3 cellular contexts compared by ENCODE assay signal in the genomic region with DNA sequence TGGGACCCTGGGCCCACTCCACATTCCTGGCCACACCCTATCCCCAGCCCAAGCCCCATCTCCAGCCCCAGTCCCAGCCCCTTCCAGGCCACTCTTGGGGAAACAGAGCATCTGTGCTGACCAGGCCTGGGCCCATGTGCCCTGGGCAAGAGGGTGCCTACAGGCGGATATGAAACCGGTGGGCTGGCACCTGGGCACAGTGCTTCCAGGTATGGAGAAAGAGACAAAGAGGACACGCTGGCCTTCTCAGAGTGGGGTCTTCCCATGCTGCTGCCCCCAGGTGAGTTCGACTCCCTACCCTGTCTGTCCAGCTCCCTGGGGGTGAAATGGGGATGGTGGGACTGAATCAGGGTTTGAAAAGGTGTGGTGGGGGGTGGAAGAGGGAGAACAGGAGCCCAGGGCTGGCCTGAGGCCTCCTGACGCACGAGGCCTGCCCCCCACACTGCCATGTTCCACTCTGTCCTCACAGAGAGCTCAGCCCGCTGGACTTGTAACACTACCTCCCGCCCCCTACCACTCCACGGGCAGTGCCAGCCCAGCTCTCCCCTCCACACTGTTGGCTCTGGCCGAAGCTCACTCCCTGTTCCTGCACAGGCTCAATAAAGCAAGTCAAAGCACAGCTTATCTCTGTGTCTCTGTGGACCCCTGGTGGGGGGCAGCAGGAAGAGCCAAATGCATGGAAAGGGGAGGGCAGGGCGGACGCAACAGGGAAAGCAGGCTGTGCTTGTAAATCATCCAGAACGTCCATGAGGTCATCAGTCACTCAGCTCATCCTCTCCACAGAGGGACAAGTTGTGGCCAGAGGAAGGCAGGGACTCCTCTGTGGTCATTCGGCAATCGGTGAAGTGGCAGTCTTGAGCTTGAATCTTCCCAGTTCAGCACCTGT.
TF ChIP-seq lines count a peak whose summit lies in the region.

No MANE protein-coding gene starts in this region.

TF ChIP-seq in HEK293T, 16 proteins besides CTCF, POLR2A, EP300 and RAD21:
- TF ChIP-seq, protein P1, sequence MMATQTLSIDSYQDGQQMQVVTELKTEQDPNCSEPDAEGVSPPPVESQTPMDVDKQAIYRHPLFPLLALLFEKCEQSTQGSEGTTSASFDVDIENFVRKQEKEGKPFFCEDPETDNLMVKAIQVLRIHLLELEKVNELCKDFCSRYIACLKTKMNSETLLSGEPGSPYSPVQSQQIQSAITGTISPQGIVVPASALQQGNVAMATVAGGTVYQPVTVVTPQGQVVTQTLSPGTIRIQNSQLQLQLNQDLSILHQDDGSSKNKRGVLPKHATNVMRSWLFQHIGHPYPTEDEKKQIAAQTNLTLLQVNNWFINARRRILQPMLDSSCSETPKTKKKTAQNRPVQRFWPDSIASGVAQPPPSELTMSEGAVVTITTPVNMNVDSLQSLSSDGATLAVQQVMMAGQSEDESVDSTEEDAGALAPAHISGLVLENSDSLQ (IDR thresholded peaks at IDR 0.05), result peak; percentile 80
- TF ChIP-seq HDGF (IDR thresholded peaks at IDR 0.05; ENCODE audit: borderline replicate concordance) (no peak), LEF1 (IDR thresholded peaks at IDR 0.05; ENCODE audit: borderline replicate concordance) (no peak)

TF ChIP-seq in K562, 482 proteins besides CTCF, POLR2A, EP300 and RAD21 (continues in another document):
- no peak for TF ChIP-seq KAT7 (CRISPR knock-in tag; IDR thresholded peaks at IDR 0.05; ENCODE audit: borderline replicate concordance)
- no peak for TF ChIP-seq ZBTB17 (CRISPR knock-in tag; IDR thresholded peaks at IDR 0.05)
- TF ChIP-seq MTA1 (IDR thresholded peaks at IDR 0.05; ENCODE audit: borderline replicate concordance), result no peak
- TF ChIP-seq, protein P2, sequence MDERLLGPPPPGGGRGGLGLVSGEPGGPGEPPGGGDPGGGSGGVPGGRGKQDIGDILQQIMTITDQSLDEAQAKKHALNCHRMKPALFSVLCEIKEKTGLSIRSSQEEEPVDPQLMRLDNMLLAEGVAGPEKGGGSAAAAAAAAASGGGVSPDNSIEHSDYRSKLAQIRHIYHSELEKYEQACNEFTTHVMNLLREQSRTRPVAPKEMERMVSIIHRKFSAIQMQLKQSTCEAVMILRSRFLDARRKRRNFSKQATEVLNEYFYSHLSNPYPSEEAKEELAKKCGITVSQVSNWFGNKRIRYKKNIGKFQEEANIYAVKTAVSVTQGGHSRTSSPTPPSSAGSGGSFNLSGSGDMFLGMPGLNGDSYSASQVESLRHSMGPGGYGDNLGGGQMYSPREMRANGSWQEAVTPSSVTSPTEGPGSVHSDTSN (CRISPR knock-in tag; IDR thresholded peaks at IDR 0.05; ENCODE audit: low read depth), result 0 out of 2 replicates have a peak, but pooled peaks have one; percentile 14
- TF ChIP-seq, protein P2 (tag; conservative IDR thresholded peaks at IDR 0.05; ENCODE audit: low read depth), result peak; percentile 83
- TF ChIP-seq, protein P3, sequence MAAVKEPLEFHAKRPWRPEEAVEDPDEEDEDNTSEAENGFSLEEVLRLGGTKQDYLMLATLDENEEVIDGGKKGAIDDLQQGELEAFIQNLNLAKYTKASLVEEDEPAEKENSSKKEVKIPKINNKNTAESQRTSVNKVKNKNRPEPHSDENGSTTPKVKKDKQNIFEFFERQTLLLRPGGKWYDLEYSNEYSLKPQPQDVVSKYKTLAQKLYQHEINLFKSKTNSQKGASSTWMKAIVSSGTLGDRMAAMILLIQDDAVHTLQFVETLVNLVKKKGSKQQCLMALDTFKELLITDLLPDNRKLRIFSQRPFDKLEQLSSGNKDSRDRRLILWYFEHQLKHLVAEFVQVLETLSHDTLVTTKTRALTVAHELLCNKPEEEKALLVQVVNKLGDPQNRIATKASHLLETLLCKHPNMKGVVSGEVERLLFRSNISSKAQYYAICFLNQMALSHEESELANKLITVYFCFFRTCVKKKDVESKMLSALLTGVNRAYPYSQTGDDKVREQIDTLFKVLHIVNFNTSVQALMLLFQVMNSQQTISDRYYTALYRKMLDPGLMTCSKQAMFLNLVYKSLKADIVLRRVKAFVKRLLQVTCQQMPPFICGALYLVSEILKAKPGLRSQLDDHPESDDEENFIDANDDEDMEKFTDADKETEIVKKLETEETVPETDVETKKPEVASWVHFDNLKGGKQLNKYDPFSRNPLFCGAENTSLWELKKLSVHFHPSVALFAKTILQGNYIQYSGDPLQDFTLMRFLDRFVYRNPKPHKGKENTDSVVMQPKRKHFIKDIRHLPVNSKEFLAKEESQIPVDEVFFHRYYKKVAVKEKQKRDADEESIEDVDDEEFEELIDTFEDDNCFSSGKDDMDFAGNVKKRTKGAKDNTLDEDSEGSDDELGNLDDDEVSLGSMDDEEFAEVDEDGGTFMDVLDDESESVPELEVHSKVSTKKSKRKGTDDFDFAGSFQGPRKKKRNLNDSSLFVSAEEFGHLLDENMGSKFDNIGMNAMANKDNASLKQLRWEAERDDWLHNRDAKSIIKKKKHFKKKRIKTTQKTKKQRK (IDR thresholded peaks at IDR 0.05; ENCODE audit: borderline replicate concordance, low read depth, low read length), result no peak
- TF ChIP-seq CC2D1A (IDR thresholded peaks at IDR 0.05), result peak; percentile 45; the same call in 1 of the 2 replicates
- no peak for TF ChIP-seq MCM3 (IDR thresholded peaks at IDR 0.05)
- TF ChIP-seq, protein P4, sequence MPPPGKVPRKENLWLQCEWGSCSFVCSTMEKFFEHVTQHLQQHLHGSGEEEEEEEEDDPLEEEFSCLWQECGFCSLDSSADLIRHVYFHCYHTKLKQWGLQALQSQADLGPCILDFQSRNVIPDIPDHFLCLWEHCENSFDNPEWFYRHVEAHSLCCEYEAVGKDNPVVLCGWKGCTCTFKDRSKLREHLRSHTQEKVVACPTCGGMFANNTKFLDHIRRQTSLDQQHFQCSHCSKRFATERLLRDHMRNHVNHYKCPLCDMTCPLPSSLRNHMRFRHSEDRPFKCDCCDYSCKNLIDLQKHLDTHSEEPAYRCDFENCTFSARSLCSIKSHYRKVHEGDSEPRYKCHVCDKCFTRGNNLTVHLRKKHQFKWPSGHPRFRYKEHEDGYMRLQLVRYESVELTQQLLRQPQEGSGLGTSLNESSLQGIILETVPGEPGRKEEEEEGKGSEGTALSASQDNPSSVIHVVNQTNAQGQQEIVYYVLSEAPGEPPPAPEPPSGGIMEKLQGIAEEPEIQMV (tag; conservative IDR thresholded peaks at IDR 0.05; ENCODE audit: low read depth), result peak; percentile 81

TF ChIP-seq in neural cell, 6 proteins besides CTCF, POLR2A, EP300 and RAD21:
- TF ChIP-seq, protein P5, sequence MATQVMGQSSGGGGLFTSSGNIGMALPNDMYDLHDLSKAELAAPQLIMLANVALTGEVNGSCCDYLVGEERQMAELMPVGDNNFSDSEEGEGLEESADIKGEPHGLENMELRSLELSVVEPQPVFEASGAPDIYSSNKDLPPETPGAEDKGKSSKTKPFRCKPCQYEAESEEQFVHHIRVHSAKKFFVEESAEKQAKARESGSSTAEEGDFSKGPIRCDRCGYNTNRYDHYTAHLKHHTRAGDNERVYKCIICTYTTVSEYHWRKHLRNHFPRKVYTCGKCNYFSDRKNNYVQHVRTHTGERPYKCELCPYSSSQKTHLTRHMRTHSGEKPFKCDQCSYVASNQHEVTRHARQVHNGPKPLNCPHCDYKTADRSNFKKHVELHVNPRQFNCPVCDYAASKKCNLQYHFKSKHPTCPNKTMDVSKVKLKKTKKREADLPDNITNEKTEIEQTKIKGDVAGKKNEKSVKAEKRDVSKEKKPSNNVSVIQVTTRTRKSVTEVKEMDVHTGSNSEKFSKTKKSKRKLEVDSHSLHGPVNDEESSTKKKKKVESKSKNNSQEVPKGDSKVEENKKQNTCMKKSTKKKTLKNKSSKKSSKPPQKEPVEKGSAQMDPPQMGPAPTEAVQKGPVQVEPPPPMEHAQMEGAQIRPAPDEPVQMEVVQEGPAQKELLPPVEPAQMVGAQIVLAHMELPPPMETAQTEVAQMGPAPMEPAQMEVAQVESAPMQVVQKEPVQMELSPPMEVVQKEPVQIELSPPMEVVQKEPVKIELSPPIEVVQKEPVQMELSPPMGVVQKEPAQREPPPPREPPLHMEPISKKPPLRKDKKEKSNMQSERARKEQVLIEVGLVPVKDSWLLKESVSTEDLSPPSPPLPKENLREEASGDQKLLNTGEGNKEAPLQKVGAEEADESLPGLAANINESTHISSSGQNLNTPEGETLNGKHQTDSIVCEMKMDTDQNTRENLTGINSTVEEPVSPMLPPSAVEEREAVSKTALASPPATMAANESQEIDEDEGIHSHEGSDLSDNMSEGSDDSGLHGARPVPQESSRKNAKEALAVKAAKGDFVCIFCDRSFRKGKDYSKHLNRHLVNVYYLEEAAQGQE (IDR thresholded peaks at IDR 0.05; ENCODE audit: borderline replicate concordance), result no peak
- TF ChIP-seq POLR2AphosphoS5 (IDR thresholded peaks at IDR 0.05), result no peak
- no peak for TF ChIP-seq MXI1 (conservative IDR thresholded peaks at IDR 0.05; ENCODE audit: poor library complexity, severe bottlenecking)
- no peak for TF ChIP-seq EZH2 (IDR thresholded peaks at IDR 0.05; ENCODE audit: borderline replicate concordance, insufficient read depth, low read length, poor library complexity, severe bottlenecking)
- no peak for TF ChIP-seq TAF1 (IDR thresholded peaks at IDR 0.05; ENCODE audit: low read depth)
- TF ChIP-seq SMC3 (conservative IDR thresholded peaks at IDR 0.05; ENCODE audit: poor library complexity), result peak; percentile 42
